Comparison of ENCODE assay signal across 1 cellular context in the genomic region with DNA sequence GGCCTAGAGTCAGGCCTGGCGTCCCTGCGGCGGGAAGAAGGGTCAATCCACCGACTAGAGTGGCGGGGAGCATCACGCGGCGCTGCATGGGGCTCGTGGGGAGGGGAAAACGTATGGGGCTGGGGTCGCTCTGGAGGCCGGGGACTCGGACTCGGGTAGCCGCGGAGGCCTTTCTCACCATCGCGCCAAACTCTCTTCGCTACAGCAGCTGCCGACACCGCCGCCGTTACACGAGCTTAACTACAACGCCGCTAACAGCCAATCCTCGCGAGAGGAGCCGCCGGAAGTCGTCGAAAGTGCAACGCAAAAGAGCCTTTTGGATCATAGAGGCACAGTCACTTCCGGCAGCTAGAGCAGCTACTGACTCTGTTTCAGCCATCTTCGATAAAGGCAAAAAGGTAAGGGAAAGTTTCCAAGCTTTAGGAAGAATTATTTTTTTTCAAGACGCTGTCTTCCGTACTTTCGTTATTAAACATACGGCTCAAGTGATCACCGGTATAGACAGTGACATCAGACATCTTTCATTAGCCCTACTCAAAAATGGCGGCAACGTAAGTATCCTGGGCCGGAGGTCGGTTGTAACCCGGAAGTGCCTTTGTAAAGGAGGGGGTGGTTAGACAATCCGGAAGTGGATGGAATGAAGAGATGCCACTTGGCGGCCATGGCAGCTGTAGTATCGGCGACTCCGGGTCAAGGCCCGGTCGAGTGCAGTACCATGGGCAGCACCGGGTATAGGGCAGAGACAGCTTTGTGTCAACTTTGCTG.
A peak's percentile ranks its signal among the peaks of the same experiment; 100 is the strongest.
TF ChIP-seq lines count a peak whose summit lies in the region.

TSS of gene ERH (minus strand) at position 247 of the 765 bp plus-strand sequence. CDS start at position 181, 66 bp downstream.
A gene with protein sequence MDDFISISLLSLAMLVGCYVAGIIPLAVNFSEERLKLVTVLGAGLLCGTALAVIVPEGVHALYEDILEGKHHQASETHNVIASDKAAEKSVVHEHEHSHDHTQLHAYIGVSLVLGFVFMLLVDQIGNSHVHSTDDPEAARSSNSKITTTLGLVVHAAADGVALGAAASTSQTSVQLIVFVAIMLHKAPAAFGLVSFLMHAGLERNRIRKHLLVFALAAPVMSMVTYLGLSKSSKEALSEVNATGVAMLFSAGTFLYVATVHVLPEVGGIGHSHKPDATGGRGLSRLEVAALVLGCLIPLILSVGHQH (plus strand): TSS at position 640 of the 765 bp plus-strand sequence. CDS start 678 bp downstream, outside the sequence.

TF ChIP-seq in GM12878, 131 proteins besides CTCF, POLR2A, EP300 and RAD21 (continued from another document and continues in another):
- TF ChIP-seq, protein P1, sequence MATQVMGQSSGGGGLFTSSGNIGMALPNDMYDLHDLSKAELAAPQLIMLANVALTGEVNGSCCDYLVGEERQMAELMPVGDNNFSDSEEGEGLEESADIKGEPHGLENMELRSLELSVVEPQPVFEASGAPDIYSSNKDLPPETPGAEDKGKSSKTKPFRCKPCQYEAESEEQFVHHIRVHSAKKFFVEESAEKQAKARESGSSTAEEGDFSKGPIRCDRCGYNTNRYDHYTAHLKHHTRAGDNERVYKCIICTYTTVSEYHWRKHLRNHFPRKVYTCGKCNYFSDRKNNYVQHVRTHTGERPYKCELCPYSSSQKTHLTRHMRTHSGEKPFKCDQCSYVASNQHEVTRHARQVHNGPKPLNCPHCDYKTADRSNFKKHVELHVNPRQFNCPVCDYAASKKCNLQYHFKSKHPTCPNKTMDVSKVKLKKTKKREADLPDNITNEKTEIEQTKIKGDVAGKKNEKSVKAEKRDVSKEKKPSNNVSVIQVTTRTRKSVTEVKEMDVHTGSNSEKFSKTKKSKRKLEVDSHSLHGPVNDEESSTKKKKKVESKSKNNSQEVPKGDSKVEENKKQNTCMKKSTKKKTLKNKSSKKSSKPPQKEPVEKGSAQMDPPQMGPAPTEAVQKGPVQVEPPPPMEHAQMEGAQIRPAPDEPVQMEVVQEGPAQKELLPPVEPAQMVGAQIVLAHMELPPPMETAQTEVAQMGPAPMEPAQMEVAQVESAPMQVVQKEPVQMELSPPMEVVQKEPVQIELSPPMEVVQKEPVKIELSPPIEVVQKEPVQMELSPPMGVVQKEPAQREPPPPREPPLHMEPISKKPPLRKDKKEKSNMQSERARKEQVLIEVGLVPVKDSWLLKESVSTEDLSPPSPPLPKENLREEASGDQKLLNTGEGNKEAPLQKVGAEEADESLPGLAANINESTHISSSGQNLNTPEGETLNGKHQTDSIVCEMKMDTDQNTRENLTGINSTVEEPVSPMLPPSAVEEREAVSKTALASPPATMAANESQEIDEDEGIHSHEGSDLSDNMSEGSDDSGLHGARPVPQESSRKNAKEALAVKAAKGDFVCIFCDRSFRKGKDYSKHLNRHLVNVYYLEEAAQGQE (IDR thresholded peaks at IDR 0.05; ENCODE audit: low read depth, low read length): peak; percentile 62; the same call in 1 of the 2 replicates
- peak; percentile 41; the same call in 1 of the 2 replicates for TF ChIP-seq SPI1 (IDR thresholded peaks at IDR 0.05; ENCODE audit: borderline replicate concordance, insufficient read depth, low read depth, low read length)
- peak; percentile 78 for TF ChIP-seq KLF5 (IDR thresholded peaks at IDR 0.05; ENCODE audit: partially characterized antibody)
- no peak for TF ChIP-seq ZNF622 (IDR thresholded peaks at IDR 0.05)
- peak; percentile 98 for TF ChIP-seq NR2C1 (IDR thresholded peaks at IDR 0.05)
- TF ChIP-seq USF1 (IDR thresholded peaks at IDR 0.05; ENCODE audit: borderline replicate concordance, extremely low read length, insufficient read depth, low read depth, low read length): no peak
- TF ChIP-seq, protein P2, sequence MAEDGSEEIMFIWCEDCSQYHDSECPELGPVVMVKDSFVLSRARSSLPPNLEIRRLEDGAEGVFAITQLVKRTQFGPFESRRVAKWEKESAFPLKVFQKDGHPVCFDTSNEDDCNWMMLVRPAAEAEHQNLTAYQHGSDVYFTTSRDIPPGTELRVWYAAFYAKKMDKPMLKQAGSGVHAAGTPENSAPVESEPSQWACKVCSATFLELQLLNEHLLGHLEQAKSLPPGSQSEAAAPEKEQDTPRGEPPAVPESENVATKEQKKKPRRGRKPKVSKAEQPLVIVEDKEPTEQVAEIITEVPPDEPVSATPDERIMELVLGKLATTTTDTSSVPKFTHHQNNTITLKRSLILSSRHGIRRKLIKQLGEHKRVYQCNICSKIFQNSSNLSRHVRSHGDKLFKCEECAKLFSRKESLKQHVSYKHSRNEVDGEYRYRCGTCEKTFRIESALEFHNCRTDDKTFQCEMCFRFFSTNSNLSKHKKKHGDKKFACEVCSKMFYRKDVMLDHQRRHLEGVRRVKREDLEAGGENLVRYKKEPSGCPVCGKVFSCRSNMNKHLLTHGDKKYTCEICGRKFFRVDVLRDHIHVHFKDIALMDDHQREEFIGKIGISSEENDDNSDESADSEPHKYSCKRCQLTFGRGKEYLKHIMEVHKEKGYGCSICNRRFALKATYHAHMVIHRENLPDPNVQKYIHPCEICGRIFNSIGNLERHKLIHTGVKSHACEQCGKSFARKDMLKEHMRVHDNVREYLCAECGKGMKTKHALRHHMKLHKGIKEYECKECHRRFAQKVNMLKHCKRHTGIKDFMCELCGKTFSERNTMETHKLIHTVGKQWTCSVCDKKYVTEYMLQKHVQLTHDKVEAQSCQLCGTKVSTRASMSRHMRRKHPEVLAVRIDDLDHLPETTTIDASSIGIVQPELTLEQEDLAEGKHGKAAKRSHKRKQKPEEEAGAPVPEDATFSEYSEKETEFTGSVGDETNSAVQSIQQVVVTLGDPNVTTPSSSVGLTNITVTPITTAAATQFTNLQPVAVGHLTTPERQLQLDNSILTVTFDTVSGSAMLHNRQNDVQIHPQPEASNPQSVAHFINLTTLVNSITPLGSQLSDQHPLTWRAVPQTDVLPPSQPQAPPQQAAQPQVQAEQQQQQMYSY (CRISPR knock-in tag; IDR thresholded peaks at IDR 0.05): no peak
- TF ChIP-seq POLR2AphosphoS2 (IDR thresholded peaks at IDR 0.05; ENCODE audit: low read depth, low read length): peak; percentile 85; the same call in 1 of the 2 replicates
- peak; percentile 50; the same call in 1 of the 2 replicates for TF ChIP-seq TCF12 (IDR thresholded peaks at IDR 0.05; ENCODE audit: low read depth, low read length)
- TF ChIP-seq SIX5 (IDR thresholded peaks at IDR 0.05; ENCODE audit: low read depth, low read length, severe bottlenecking): peak; percentile 70
- TF ChIP-seq, protein P3, sequence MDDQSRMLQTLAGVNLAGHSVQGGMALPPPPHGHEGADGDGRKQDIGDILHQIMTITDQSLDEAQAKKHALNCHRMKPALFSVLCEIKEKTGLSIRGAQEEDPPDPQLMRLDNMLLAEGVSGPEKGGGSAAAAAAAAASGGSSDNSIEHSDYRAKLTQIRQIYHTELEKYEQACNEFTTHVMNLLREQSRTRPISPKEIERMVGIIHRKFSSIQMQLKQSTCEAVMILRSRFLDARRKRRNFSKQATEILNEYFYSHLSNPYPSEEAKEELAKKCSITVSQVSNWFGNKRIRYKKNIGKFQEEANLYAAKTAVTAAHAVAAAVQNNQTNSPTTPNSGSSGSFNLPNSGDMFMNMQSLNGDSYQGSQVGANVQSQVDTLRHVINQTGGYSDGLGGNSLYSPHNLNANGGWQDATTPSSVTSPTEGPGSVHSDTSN (IDR thresholded peaks at IDR 0.05; ENCODE audit: insufficient replicate concordance, low read depth, low read length): no peak
- TF ChIP-seq MTA3 (IDR thresholded peaks at IDR 0.05; ENCODE audit: borderline replicate concordance, low read length): no peak
- no peak for TF ChIP-seq NRF1 (conservative IDR thresholded peaks at IDR 0.05; ENCODE audit: low read depth, low read length)
- TF ChIP-seq SMARCA5 (IDR thresholded peaks at IDR 0.05): no peak
- 0 out of 2 replicates have a peak, but pooled peaks have one; percentile 37 for TF ChIP-seq STAT3 (IDR thresholded peaks at IDR 0.05; ENCODE audit: low read depth, low read length)
- TF ChIP-seq BMI1 (IDR thresholded peaks at IDR 0.05; ENCODE audit: borderline replicate concordance): no peak
- peak; percentile 59; the same call in 1 of the 2 replicates for TF ChIP-seq ZNF687 (IDR thresholded peaks at IDR 0.05)
- TF ChIP-seq ATF2 (IDR thresholded peaks at IDR 0.05; ENCODE audit: low read length): peak; percentile 70
- TF ChIP-seq CEBPB (IDR thresholded peaks at IDR 0.05; ENCODE audit: borderline replicate concordance in 1 of 2, low read depth in 2 of 2, low read length in 2 of 2): no peak
- TF ChIP-seq SUPT20H (IDR thresholded peaks at IDR 0.05; ENCODE audit: borderline replicate concordance, control insufficient read depth, low read depth, low read length): no peak
- TF ChIP-seq RBBP5 (conservative IDR thresholded peaks at IDR 0.05): no peak
- TF ChIP-seq RCOR1 (conservative IDR thresholded peaks at IDR 0.05; ENCODE audit: low read depth, low read length): no peak; the same call in 1 of the 2 replicates
- TF ChIP-seq PAX8 (IDR thresholded peaks at IDR 0.05): no peak
- TF ChIP-seq MEF2A (IDR thresholded peaks at IDR 0.05; ENCODE audit: insufficient read depth, low read depth, low read length): no peak
- TF ChIP-seq HDAC6 (IDR thresholded peaks at IDR 0.05; ENCODE audit: unreplicated experiment): no peak
- TF ChIP-seq MTA2 (IDR thresholded peaks at IDR 0.05; ENCODE audit: low read depth): peak; percentile 95
- TF ChIP-seq IRF5 (IDR thresholded peaks at IDR 0.05; ENCODE audit: borderline replicate concordance): peak; percentile 72; the same call in 1 of the 2 replicates
- TF ChIP-seq NFYA (IDR thresholded peaks at IDR 0.05; ENCODE audit: borderline replicate concordance, low read depth, low read length): no peak
- peak; percentile 81 for TF ChIP-seq RELB (IDR thresholded peaks at IDR 0.05; ENCODE audit: low read depth)
